Comparison of ENCODE assay signal across 8 cellular contexts in the genomic region with DNA sequence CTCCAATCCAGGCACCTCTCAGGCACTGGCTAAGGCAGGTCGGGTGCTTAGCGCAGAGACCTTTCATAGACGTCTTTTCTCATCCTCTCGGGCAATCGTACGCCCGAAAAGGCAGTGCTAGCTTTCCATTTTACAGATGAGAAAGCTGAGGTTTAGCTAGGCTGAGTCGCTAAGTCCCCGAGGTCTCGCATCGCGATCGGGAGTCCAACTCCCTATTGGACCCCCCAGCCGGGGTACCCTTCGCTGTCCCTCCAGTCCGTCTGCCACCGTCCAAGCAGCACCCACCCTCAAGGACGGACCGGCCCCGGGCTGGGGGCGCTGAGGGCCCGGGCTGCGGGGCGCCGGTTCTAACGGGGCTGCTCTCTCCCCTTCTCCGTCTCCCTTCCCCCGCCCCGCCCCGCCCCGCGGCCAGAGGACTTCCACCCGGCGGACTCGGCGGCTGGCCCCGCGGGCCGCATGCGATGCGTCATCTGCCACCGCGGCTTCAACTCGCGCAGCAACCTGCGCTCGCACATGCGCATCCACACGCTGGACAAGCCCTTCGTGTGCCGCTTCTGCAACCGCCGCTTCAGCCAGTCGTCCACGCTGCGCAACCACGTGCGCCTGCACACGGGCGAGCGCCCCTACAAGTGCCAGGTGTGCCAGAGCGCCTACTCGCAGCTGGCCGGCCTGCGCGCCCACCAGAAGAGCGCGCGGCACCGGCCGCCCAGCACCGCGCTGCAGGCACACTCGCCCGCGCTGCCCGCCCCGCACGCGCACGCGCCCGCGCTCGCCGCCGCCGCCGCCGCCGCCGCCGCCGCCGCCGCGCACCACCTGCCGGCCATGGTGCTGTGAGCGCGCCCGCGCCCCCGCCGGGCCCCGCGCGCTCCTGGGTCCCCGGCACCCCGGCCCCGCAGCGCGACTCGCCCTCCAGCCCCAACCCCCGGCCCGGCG. TPM values are rescaled to one million over a fixed set of nuclear protein-coding genes. Genes with fewer than 3 reads are reported as not detected.
DNase-seq lines count a peak whose midpoint lies in the region; ATAC-seq, FAIRE-seq and TF ChIP-seq lines count a peak whose summit lies in the region.

No MANE protein-coding gene starts in this region.

- peak overlapping the region; percentile 59 to 77 (median 70) for H3K4me3 ChIP-seq in BLaER1 treated with 17β-estradiol and CSF1 and Interleukin-3, amounts not matched to agents 10 nM and 100 nM

- no peak for TF ChIP-seq POLR2A in H54 (IDR thresholded peaks at IDR 0.05; ENCODE audit: low read depth, low read length)

- peak overlapping the region; percentile 93 to 100 (median 100) for H3K4me2 ChIP-seq in BLaER1 treated with 17β-estradiol and CSF1 and Interleukin-3, amounts not matched to agents 10 nM and 100 nM

- H3K9ac ChIP-seq in BLaER1 treated with 17β-estradiol and CSF1 and Interleukin-3, amounts not matched to agents 10 nM and 100 nM, result peak overlapping the region; percentile 49 to 78 (median 68)

- peaks cover 0 to 13% (median 9%) of the 10 kb centered on the region in 10 experiments; a peak in 15 of 20 replicates for H3K4me1 ChIP-seq in BLaER1 treated with 17β-estradiol and CSF1 and Interleukin-3, amounts not matched to agents 10 nM and 100 nM

- no peaks in the 10 kb centered on the region for H3K36me3 ChIP-seq in BLaER1 treated with 17β-estradiol and CSF1 and Interleukin-3, amounts not matched to agents 10 nM and 100 nM

- no peak for FAIRE-seq in H54 (lab: Jason Lieb, UNC)

- H4K20me1 ChIP-seq in BLaER1 treated with 17β-estradiol and CSF1 and Interleukin-3, amounts not matched to agents 10 nM and 100 nM, result peaks cover 0 to 13% (median 0%) of the 10 kb centered on the region in 11 experiments; a peak in 1 of 22 replicates

- DNase-seq in H54 (ENCODE audit: insufficient read length, low spot score) (peak; percentile 61), NCI-H524 treated with DMSO at 0.1 percent for 48 hours (lab: John Stamatoyannopoulos, UW) (peak; percentile 74), ecto neural progenitor cell (ENCODE audit: low spot score) (peak; percentile 89), lung microvascular endothelial cell (ENCODE audit: low read depth in 2 of 2) (peak; percentile 89 to 92)
- peak; percentile 35 to 46 for DNase-seq in activated CD4-positive, alpha-beta T cell treated with anti-CD3 and anti-CD28 coated beads, Interleukin-2, amount 50 U/mL, for 4 hours
- peak; percentile 35 for DNase-seq in stimulated activated CD8-positive, alpha-beta memory T cell treated with anti-CD3 and anti-CD28 coated beads, Interleukin-12 subunit alpha, Interleukin-12 subunit beta, amount 100 ng/mL, for 1 hour (ENCODE audit: low read depth)

- peak overlapping the region in 8 of 11 experiments; percentile 25 to 54 (median 42); a peak in 6 of 22 replicates for H3K27ac ChIP-seq in BLaER1 treated with 17β-estradiol and CSF1 and Interleukin-3, amounts not matched to agents 10 nM and 100 nM

- no peak for ATAC-seq in HG02852 (IDR thresholded peaks at IDR 0.05; ENCODE audit: unreplicated experiment)

- H3K9me3 ChIP-seq in BLaER1 treated with 17β-estradiol and CSF1 and Interleukin-3, amounts not matched to agents 10 nM and 100 nM (replicated peaks in 1 of 11), result peaks cover 0 to 11% (median 9%) of the 10 kb centered on the region in 11 experiments; a peak in 17 of 22 replicates

- peaks cover 4 to 29% (median 17%) of the 10 kb centered on the region in 11 experiments; a peak in 18 of 22 replicates for H3K27me3 ChIP-seq in BLaER1 treated with 17β-estradiol and CSF1 and Interleukin-3, amounts not matched to agents 10 nM and 100 nM

RNA-seq across cellular contexts. Expression of a gene that starts 12.5 kb away (rescaled TPM):
- total RNA-seq in lung microvascular endothelial cell, result 17.4 and 19.6 TPM in 2 replicates

RNA-seq across cellular contexts. Expression of a gene that starts 16.7 kb away (rescaled TPM):
- not detected in 2 replicates for total RNA-seq in lung microvascular endothelial cell

Comparison
In these comparisons a context has a peak if more than half of its experiments do, and no peak if none do; other contexts are left out.
1. DNase-seq: peak in every context shown above with its lines; median percentile 90 in lung microvascular endothelial cell; 89 in ecto neural progenitor cell; 74 in NCI-H524 treated with DMSO at 0.1 percent for 48 hours; 61 in H54; 40 in activated CD4-positive, alpha-beta T cell treated with anti-CD3 and anti-CD28 coated beads, Interleukin-2, amount 50 U/mL, for 4 hours; 35 in stimulated activated CD8-positive, alpha-beta memory T cell treated with anti-CD3 and anti-CD28 coated beads, Interleukin-12 subunit alpha, Interleukin-12 subunit beta, amount 100 ng/mL, for 1 hour.